Comparison of ENCODE assay signal across 8 cellular contexts in the genomic region with DNA sequence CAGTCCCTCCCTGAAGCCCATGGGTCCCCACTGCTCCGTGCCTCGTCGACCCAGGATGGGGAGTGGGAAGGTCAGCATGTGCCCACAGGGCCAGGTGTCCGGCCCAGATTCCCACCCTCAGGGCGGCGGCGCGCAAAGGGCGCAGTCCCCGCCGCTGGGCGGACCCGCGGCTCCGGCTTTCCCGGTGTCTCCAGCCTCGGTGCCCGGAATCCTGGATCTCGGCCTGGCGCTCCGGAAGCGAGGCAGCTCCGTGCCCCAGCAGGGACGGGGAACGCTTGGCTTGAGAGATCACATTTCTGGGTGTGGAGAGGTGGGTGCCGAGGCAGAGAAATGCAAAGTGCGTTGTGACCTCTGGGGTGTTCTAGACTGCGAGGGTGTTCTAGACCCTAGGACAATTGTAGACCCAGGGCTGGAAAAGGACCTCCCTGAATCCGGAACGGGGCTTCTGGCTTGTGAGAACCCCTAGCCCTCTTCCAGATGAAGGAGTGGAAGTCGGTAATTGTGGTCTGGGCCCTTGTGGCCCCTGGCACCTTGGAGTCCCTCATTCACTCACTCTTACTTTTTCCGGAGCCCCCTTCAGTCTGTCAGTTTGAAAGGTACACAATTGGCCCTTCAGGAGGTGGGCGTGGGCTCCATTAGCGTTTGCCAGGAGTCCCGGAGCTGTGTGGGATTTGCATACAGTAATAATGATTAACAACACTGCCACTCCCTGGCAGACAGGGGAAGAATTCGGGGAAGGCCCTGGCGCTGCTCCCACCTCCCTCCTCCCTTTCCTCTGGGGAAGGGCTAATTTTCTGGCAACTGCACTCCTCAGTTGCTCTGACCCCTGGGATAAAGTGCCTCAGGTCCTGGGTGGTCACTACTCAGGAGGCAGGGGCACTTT. TPM values are rescaled to one million over a fixed set of nuclear protein-coding genes. Genes with fewer than 3 reads are reported as not detected.
DNase-seq lines count a peak whose midpoint lies in the region; ATAC-seq, FAIRE-seq and TF ChIP-seq lines count a peak whose summit lies in the region.

No MANE protein-coding gene starts in this region.

- H4K8ac ChIP-seq in IMR-90 (ENCODE audit: low read depth in 2 of 2, low read length in 2 of 2) (no peak overlapping the region), mesenchymal stem cell (ENCODE audit: low read length) (no peak overlapping the region)

- H3K27me3 Mint-ChIP-seq in Calu3 (ENCODE audit: unreplicated experiment) = peaks cover 71% of the 10 kb centered on the region

- dilution Hi-C loops in IMR-90 (cut with HindIII; ENCODE audit: low sequenced_read_pairs, unreplicated experiment) (no loop called here), endothelial cell of umbilical vein (cut with MboI; ENCODE audit: extremely low pct_ligation_motif_present, low sequenced_read_pairs) (no loop called here)

- no peaks in the 10 kb centered on the region for H3K9me3 ChIP-seq in IMR-90 (ENCODE audit: control insufficient read depth, insufficient read depth, low read length)
- H3K9me3 ChIP-seq in Peyer's patch = no peaks in the 10 kb centered on the region
- H3K9me3 ChIP-seq in endothelial cell of umbilical vein (replicated peaks; ENCODE audit: control insufficient read depth, insufficient read depth, low read length) = no peaks in the 10 kb centered on the region
- H3K9me3 ChIP-seq in mesenchymal stem cell (ENCODE audit: control insufficient read depth, low read length) = no peaks in the 10 kb centered on the region
- no peaks in the 10 kb centered on the region for H3K9me3 ChIP-seq in tibial artery

- no peak overlapping the region for H3K14ac ChIP-seq in IMR-90 (replicated peaks; ENCODE audit: low read depth, low read length)
- H3K14ac ChIP-seq in mesenchymal stem cell (ENCODE audit: low read length in 2 of 2) = no peak overlapping the region

- peak overlapping the region; percentile 79 for H3K4me3 Mint-ChIP-seq in Calu3 (ENCODE audit: low read depth, unreplicated experiment)

- no peak overlapping the region for H2BK120ac ChIP-seq in IMR-90 (ENCODE audit: low read depth, low read length)
- no peak overlapping the region for H2BK120ac ChIP-seq in mesenchymal stem cell (ENCODE audit: low read depth, low read length)

- H3K27ac ChIP-seq in IMR-90 (ENCODE audit: insufficient read depth, low read length) (no peak overlapping the region), Peyer's patch (peak overlapping the region in 3 of 4 donors; percentile 17 to 65 (median 49)), endothelial cell of umbilical vein (ENCODE audit: insufficient read depth, low read depth, low read length) (no peak overlapping the region), mesenchymal stem cell (ENCODE audit: low read length, poor library complexity, severe bottlenecking) (no peak overlapping the region), tibial artery (peak overlapping the region; percentile 74 to 79)

- H3K79me1 ChIP-seq in IMR-90 (ENCODE audit: low read depth in 1 of 2, low read length in 2 of 2) = no peaks in the 10 kb centered on the region
- H3K79me1 ChIP-seq in mesenchymal stem cell (replicated peaks; ENCODE audit: low read length, poor library complexity, severe bottlenecking) = no peaks in the 10 kb centered on the region

- CTCF ChIA-PET in Calu3 (lab: Charles Lee) = interaction anchor here (0.8 to 1.0 kb wide), 2 partner anchors 13 to 20 kb away, joined by 3 read pairs; no protein-coding TSS in a partner anchor
- CTCF ChIA-PET in IMR-90 (lab: Yijun Ruan, JAX) = interaction anchor here (0.9 kb wide), 1 partner anchor 509 kb away, joined by 3 read pairs; no protein-coding TSS in a partner anchor
- CTCF ChIA-PET in endothelial cell of umbilical vein (lab: Charles Lee) = no interaction called here

- H2AK5ac ChIP-seq in IMR-90 (ENCODE audit: low read depth, low read length) (no peak overlapping the region), mesenchymal stem cell (ENCODE audit: low read length, severe bottlenecking) (no peak overlapping the region)

- no peak for FAIRE-seq in endothelial cell of umbilical vein (lab: Jason Lieb, UNC)

- ATAC-seq in IMR-90 (ENCODE audit: low read depth) (peak; percentile 30), HG03095 (IDR thresholded peaks at IDR 0.05; ENCODE audit: unreplicated experiment) (no peak)

- H3K4ac ChIP-seq in IMR-90 (ENCODE audit: low read depth, low read length) (no peak overlapping the region), mesenchymal stem cell (ENCODE audit: low read depth in 1 of 2, low read length in 2 of 2) (no peak overlapping the region)

- no peaks in the 10 kb centered on the region for H3K9me3 Mint-ChIP-seq in Calu3 (ENCODE audit: low read depth, unreplicated experiment)

- H2AK9ac ChIP-seq in IMR-90 (replicated peaks; ENCODE audit: low read depth, low read length, poor library complexity) = no peak overlapping the region

- no peak overlapping the region for H3K27ac Mint-ChIP-seq in Calu3 (ENCODE audit: unreplicated experiment)

- H3K4me1 ChIP-seq in IMR-90 (ENCODE audit: control insufficient read depth, insufficient read depth, low read length) (no peaks in the 10 kb centered on the region), Peyer's patch (peaks cover 0 to 25% (median 0%) of the 10 kb centered on the region in 4 donors), endothelial cell of umbilical vein (ENCODE audit: control insufficient read depth, extremely low read depth, insufficient read depth, low read length) (no peaks in the 10 kb centered on the region), mesenchymal stem cell (ENCODE audit: control insufficient read depth, insufficient read depth, low read depth, low read length) (peaks cover 22% of the 10 kb centered on the region), tibial artery (peaks cover 0 to 43% (median 24%) of the 10 kb centered on the region in 4 donors)

- no peak overlapping the region for H3K56ac ChIP-seq in IMR-90 (ENCODE audit: extremely low read depth, insufficient read depth, low read length)

- H2BK15ac ChIP-seq in IMR-90 (ENCODE audit: low read depth, low read length) (no peak overlapping the region), mesenchymal stem cell (ENCODE audit: low read depth, poor library complexity, severe bottlenecking) (no peak overlapping the region)

- H3K23ac ChIP-seq in IMR-90 (ENCODE audit: low read depth, low read length) (no peak overlapping the region), mesenchymal stem cell (ENCODE audit: low read length in 2 of 2) (no peak overlapping the region)

- H2BK20ac ChIP-seq in IMR-90 (ENCODE audit: low read depth, low read length) = no peak overlapping the region

- no peak for TF ChIP-seq RAD21 in IMR-90 (IDR thresholded peaks at IDR 0.05; ENCODE audit: low read length)

- peak overlapping the region; percentile 46 for H2AFZ ChIP-seq in IMR-90 (replicated peaks; ENCODE audit: low read length, poor library complexity)
- no peak overlapping the region for H2AFZ ChIP-seq in endothelial cell of umbilical vein (ENCODE audit: low read depth, low read length)
- no peak overlapping the region for H2AFZ ChIP-seq in mesenchymal stem cell (ENCODE audit: low read depth, low read length)

- H3K4me3 ChIP-seq in IMR-90 (ENCODE audit: insufficient read depth, low read depth, low read length) (no peak overlapping the region), Peyer's patch (peak overlapping the region; percentile 20 to 62 (median 52)), endothelial cell of umbilical vein (replicated peaks in 1 of 3; ENCODE audit: insufficient read depth in 1 of 3, low read depth in 1 of 3, low read length in 3 of 3) (no peak overlapping the region), mesenchymal stem cell (ENCODE audit: insufficient read depth in 1 of 2, low read depth in 1 of 2, low read length in 2 of 2) (peak overlapping the region in 1 of 2 experiments; percentile 70), tibial artery (peak overlapping the region; percentile 67 to 85)

- H4K5ac ChIP-seq in IMR-90 (ENCODE audit: low read depth, low read length) = no peak overlapping the region

- H3K9me1 ChIP-seq in IMR-90 (ENCODE audit: insufficient read depth, low read length) (peaks cover 4% of the 10 kb centered on the region; the same call in 1 of the 2 replicates), endothelial cell of umbilical vein (replicated peaks; ENCODE audit: control insufficient read depth, extremely low read depth, insufficient read depth, low read length) (no peaks in the 10 kb centered on the region)

- peaks cover 6% of the 10 kb centered on the region for H3K36me3 Mint-ChIP-seq in Calu3 (ENCODE audit: insufficient read depth, unreplicated experiment)

- POLR2A ChIA-PET in IMR-90 (lab: Charles Lee; ENCODE audit: unreplicated experiment) = no interaction called here
- POLR2A ChIA-PET in endothelial cell of umbilical vein (lab: Charles Lee) = no interaction called here

- no peak overlapping the region for H3K18ac ChIP-seq in IMR-90 (ENCODE audit: low read depth, low read length)
- H3K18ac ChIP-seq in mesenchymal stem cell (ENCODE audit: low read depth in 1 of 2, low read length in 2 of 2) = no peak overlapping the region

- H4K91ac ChIP-seq in IMR-90 (ENCODE audit: insufficient read depth, low read depth, low read length) (no peak overlapping the region), mesenchymal stem cell (ENCODE audit: low read length) (no peak overlapping the region)

- H3K4me2 ChIP-seq in IMR-90 (ENCODE audit: low read depth, low read length) (no peak overlapping the region; the same call in 1 of the 2 replicates), endothelial cell of umbilical vein (ENCODE audit: insufficient read depth, low read length) (no peak overlapping the region), mesenchymal stem cell (ENCODE audit: low read length, poor library complexity, severe bottlenecking) (no peak overlapping the region)

- H2BK12ac ChIP-seq in mesenchymal stem cell (ENCODE audit: low read length in 2 of 2) = no peak overlapping the region

- intact Hi-C loops in Calu3 (cut with micrococcal nuclease; ENCODE audit: unreplicated experiment) (no loop called here), IMR-90 (cut with micrococcal nuclease) (loop anchor here (2.0 to 5.0 kb wide), 3 partner anchors 199 to 510 kb away; no protein-coding TSS in a partner anchor), endothelial cell of umbilical vein (cut with micrococcal nuclease) (no loop called here), tibial artery (cut with DNase I; ENCODE audit: low total_unique reads) (loop anchor here (10.0 kb wide), 1 partner anchor 196 kb away; no protein-coding TSS in a partner anchor)

- BruUV-seq in Calu3 (replicated peaks; lab: Mats Ljungman, UMichigan) = no TSS peak
- no TSS peak for BruUV-seq in IMR-90 (replicated peaks; lab: Mats Ljungman, UMichigan)
- no TSS peak for BruUV-seq in endothelial cell of umbilical vein (replicated peaks; lab: Mats Ljungman, UMichigan)

- DNase-seq in Calu3 (peak; percentile 55), IMR-90 (no peak), Peyer's patch (peak in 2 of 3 donors; percentile 47 to 57), endothelial cell of umbilical vein (ENCODE audit: low read depth, low spot score) (peak; percentile 5), mesenchymal stem cell (peak; percentile 15), tibial artery (peak; percentile 51 to 86), GM19240 (ENCODE audit: insufficient read length, low spot score) (no peak)

- TF ChIP-seq POLR2A in IMR-90 (IDR thresholded peaks at IDR 0.05; ENCODE audit: low read depth, low read length) (no peak), Peyer's patch (IDR thresholded peaks at IDR 0.05) (no peak), endothelial cell of umbilical vein (IDR thresholded peaks at IDR 0.05; ENCODE audit: low read depth, low read length) (no peak)

- no peak for TF ChIP-seq CTCF in Calu3 (IDR thresholded peaks at IDR 0.05; ENCODE audit: unreplicated experiment)
- TF ChIP-seq CTCF in IMR-90 (conservative IDR thresholded peaks at IDR 0.05; ENCODE audit: low read depth, low read length) = 0 out of 2 replicates have a peak, but pooled peaks have one; percentile 11
- TF ChIP-seq CTCF in Peyer's patch (IDR thresholded peaks at IDR 0.05) = peak in 2 of 6 experiments; percentile 3 to 7
- TF ChIP-seq CTCF in endothelial cell of umbilical vein (IDR thresholded peaks at IDR 0.05; ENCODE audit: extremely low read depth in 1 of 2, insufficient read depth in 1 of 2, low read depth in 1 of 2, low read length in 2 of 2) = no peak
- TF ChIP-seq CTCF in tibial artery (IDR thresholded peaks at IDR 0.05) = peak; percentile 35 to 39

- peaks cover 64% of the 10 kb centered on the region for H3K27me3 ChIP-seq in IMR-90 (ENCODE audit: control insufficient read depth, insufficient read depth, low read length)
- H3K27me3 ChIP-seq in Peyer's patch = no peaks in the 10 kb centered on the region
- peaks cover 43 to 48% of the 10 kb centered on the region in 2 experiments for H3K27me3 ChIP-seq in endothelial cell of umbilical vein (ENCODE audit: control insufficient read depth in 2 of 2, insufficient read depth in 2 of 2, low read length in 2 of 2)
- peaks cover 85 to 88% of the 10 kb centered on the region in 2 experiments for H3K27me3 ChIP-seq in mesenchymal stem cell (ENCODE audit: control insufficient read depth in 1 of 2, insufficient read depth in 1 of 2, low read length in 2 of 2)
- H3K27me3 ChIP-seq in tibial artery = no peaks in the 10 kb centered on the region

- no peak overlapping the region for H2BK5ac ChIP-seq in IMR-90 (ENCODE audit: low read depth, low read length, poor library complexity, severe bottlenecking)
- no peak overlapping the region for H2BK5ac ChIP-seq in mesenchymal stem cell (ENCODE audit: low read depth, low read length, poor library complexity, severe bottlenecking)

- in situ Hi-C loops in IMR-90 (cut with MboI; ENCODE audit: low sequenced_read_pairs) = no loop called here

- H3K9ac ChIP-seq in IMR-90 (ENCODE audit: low read depth, low read length) (no peak overlapping the region), endothelial cell of umbilical vein (replicated peaks; ENCODE audit: extremely low read depth, insufficient read depth, low read length) (no peak overlapping the region), mesenchymal stem cell (ENCODE audit: low read length) (no peak overlapping the region)

- H4K20me1 ChIP-seq in IMR-90 (ENCODE audit: insufficient read depth, low read length) (no peaks in the 10 kb centered on the region), endothelial cell of umbilical vein (replicated peaks; ENCODE audit: control insufficient read depth, extremely low read depth, insufficient read depth, low read length) (no peaks in the 10 kb centered on the region)

- peaks cover 8% of the 10 kb centered on the region for H3K4me1 Mint-ChIP-seq in Calu3 (ENCODE audit: low read depth, unreplicated experiment)

- WGBS in IMR-90 (ENCODE audit: extremely low coverage in 2 of 2, insufficient read length in 1 of 2), 2 experiments = 2% methylated on average over 22 of the region's 37 CpGs; no CpG with 5 or more reads in 1 of the 2 experiments
- 2% methylated on average over 37 of the region's 37 CpGs for WGBS in mesenchymal stem cell

- H3K36me3 ChIP-seq in IMR-90 (ENCODE audit: control insufficient read depth, insufficient read depth, low read length) (no peaks in the 10 kb centered on the region), Peyer's patch (no peaks in the 10 kb centered on the region), endothelial cell of umbilical vein (ENCODE audit: control insufficient read depth in 2 of 2, extremely low read depth in 1 of 2, insufficient read depth in 2 of 2, low read length in 2 of 2) (no peaks in the 10 kb centered on the region), mesenchymal stem cell (ENCODE audit: control insufficient read depth in 1 of 2, insufficient read depth in 2 of 2, low read depth in 1 of 2, low read length in 2 of 2) (no peaks in the 10 kb centered on the region), tibial artery (no peaks in the 10 kb centered on the region)

- no peaks in the 10 kb centered on the region for H3K79me2 ChIP-seq in endothelial cell of umbilical vein (ENCODE audit: control insufficient read depth, insufficient read depth, low read length)

RNA-seq across cellular contexts. Expression of gene KCND3, which starts 1.7 kb away (rescaled TPM):
- total RNA-seq in Calu3 (2022) (0.07 TPM in 1 of 2 replicates, not detected in the other), IMR-90 (2012; rRNA removed) (under 0.01 TPM in 2 replicates), Peyer's patch (1 to 10 TPM in 1 of 4 donors, under 1 TPM in 3; 0.35 to 4.1 (median 0.90) TPM), endothelial cell of umbilical vein (not detected in 2 replicates)
- polyA plus RNA-seq in IMR-90 (2012; rRNA removed) (0.03 and 0.04 TPM in 2 replicates), endothelial cell of umbilical vein (0.03 TPM in 1 of 2 replicates, not detected in the other)
- 0.03 TPM in 1 of 2 replicates, not detected in the other for polyA plus RNA-seq in IMR-90 (2012; cell fraction: cytosol; rRNA removed)
- 0.02 TPM in 1 of 2 replicates, not detected in the other for polyA plus RNA-seq in IMR-90 (2012; cell fraction: nucleus; rRNA removed; ENCODE audit: low replicate concordance)
- polyA plus RNA-seq in endothelial cell of umbilical vein (2011; cell fraction: cytosol; rRNA removed) = not detected in 2 replicates
- not detected in 2 replicates for polyA plus RNA-seq in endothelial cell of umbilical vein (2011; cell fraction: nucleus; rRNA removed)
- 0.07 TPM in 1 of 2 replicates, not detected in the other for polyA plus RNA-seq in endothelial cell of umbilical vein (2012)
- polyA minus RNA-seq in endothelial cell of umbilical vein = not detected in 2 replicates
- polyA minus RNA-seq in endothelial cell of umbilical vein (2011; cell fraction: cytosol; rRNA and poly(A)+ RNA removed) = not detected
- polyA minus RNA-seq in endothelial cell of umbilical vein (2011; cell fraction: nucleus; rRNA and poly(A)+ RNA removed) = not detected in 2 replicates
- polyA plus RNA-seq in mesenchymal stem cell (2013, experiment 1 of 2) = 0.18 TPM
- 0.21 TPM for polyA plus RNA-seq in mesenchymal stem cell (2013, experiment 2 of 2)

Comparison
In these comparisons a context has a peak if more than half of its experiments do, and no peak if none do; other contexts are left out.
1. DNase-seq: peak in Calu3 (single experiment), Peyer's patch (2 of 3), endothelial cell of umbilical vein (single experiment), mesenchymal stem cell (single experiment) and tibial artery (2 of 2); none in IMR-90 (single experiment) and GM19240 (single experiment).
2. CTCF ChIP-seq: peak in IMR-90 (single experiment) and tibial artery (2 of 2); none in Calu3 (single experiment) and endothelial cell of umbilical vein (0 of 2).
3. H3K27ac ChIP-seq: peak in Peyer's patch (3 of 4) and tibial artery (2 of 2); none in IMR-90 (single experiment), endothelial cell of umbilical vein (single experiment) and mesenchymal stem cell (single experiment).
4. H3K4me3 ChIP-seq: peak in Peyer's patch (4 of 4) and tibial artery (2 of 2); none in IMR-90 (single experiment) and endothelial cell of umbilical vein (0 of 3).
5. intact Hi-C loops: an anchor here in IMR-90 (2.0 to 5.0 kb wide) and tibial artery (10.0 kb wide); none called in Calu3 and endothelial cell of umbilical vein.